ENCODE assay signal across 8 cellular contexts in genomic region chr5:177427211-177427822, GRCh38. TPM values are rescaled to one million over a fixed set of nuclear protein-coding genes. Genes with fewer than 3 reads are reported as not detected.
DNase-seq lines count a peak whose midpoint lies in the region; FAIRE-seq and TF ChIP-seq lines count a peak whose summit lies in the region.

No MANE protein-coding gene starts in this region.

- TF ChIP-seq RAD21 in H1 (IDR thresholded peaks at IDR 0.05 in 1 of 2, conservative IDR thresholded peaks at IDR 0.05 in 1 of 2; ENCODE audit: low read depth in 2 of 2, low read length in 2 of 2), result no peak

- peak overlapping the region; percentile 41 for H4K91ac ChIP-seq in H1 (replicated peaks; ENCODE audit: insufficient read length, low read length)

- no peak overlapping the region for H3K14ac ChIP-seq in H1 (ENCODE audit: insufficient read length)

- peaks cover 25% of the 10 kb centered on the region for H3K4me1 ChIP-seq in NT2/D1 (ENCODE audit: insufficient read depth, insufficient read length)
- H3K4me1 ChIP-seq in H1 (replicated peaks in 1 of 4; ENCODE audit: control insufficient read depth in 3 of 4, insufficient read depth in 4 of 4, low read length in 3 of 4), result peaks cover 4 to 14% (median 9%) of the 10 kb centered on the region in 4 experiments; a peak in 6 of 7 replicates
- H3K4me1 ChIP-seq in neural progenitor cell, result peaks cover 9% of the 10 kb centered on the region

- H2AFZ ChIP-seq in H1 (ENCODE audit: low read length) (no peak overlapping the region), neural progenitor cell (replicated peaks) (no peak overlapping the region)

- no peak for TF ChIP-seq EP300 in H1 (IDR thresholded peaks at IDR 0.05; ENCODE audit: borderline replicate concordance in 1 of 2, low read depth in 2 of 2, low read length in 2 of 2)

- no peak overlapping the region for H4K5ac ChIP-seq in H1 (ENCODE audit: insufficient read length, low read depth, low read length)

- no peak overlapping the region for H2BK120ac ChIP-seq in H1 (replicated peaks; ENCODE audit: low read depth, low read length)

- peaks cover 13% of the 10 kb centered on the region for H3K27me3 Mint-ChIP-seq in neural progenitor cell (ENCODE audit: insufficient read depth, low read depth)

- H3K4me2 ChIP-seq in H1 (ENCODE audit: insufficient read depth in 1 of 2, low read depth in 2 of 2, low read length in 2 of 2) (peak overlapping the region; percentile 70 to 94), neural progenitor cell (peak overlapping the region; percentile 90)

- peak overlapping the region; percentile 81 for H2BK15ac ChIP-seq in H1 (ENCODE audit: low read length)

- peaks cover 2% of the 10 kb centered on the region for H3K36me3 Mint-ChIP-seq in neural progenitor cell

- peak overlapping the region; percentile 84; the same call in 1 of the 2 replicates for H2BK12ac ChIP-seq in H1 (ENCODE audit: low read depth, low read length)

- H3K9ac ChIP-seq in NT2/D1 (ENCODE audit: insufficient read length, low read depth) (peak overlapping the region; percentile 97), H1 (replicated peaks in 1 of 4; ENCODE audit: extremely low read depth in 1 of 4, low read depth in 3 of 4, low read length in 3 of 4) (peak overlapping the region; percentile 67 to 98 (median 92)), neural progenitor cell (peak overlapping the region; percentile 87)

- peak overlapping the region; percentile 93 for H3K4me3 Mint-ChIP-seq in neural progenitor cell

- peak overlapping the region; percentile 7 for H4K8ac ChIP-seq in H1 (ENCODE audit: extremely low read depth, insufficient read depth, low read length)

- peaks cover 12% of the 10 kb centered on the region for H3F3A ChIP-seq in neural progenitor cell (ENCODE audit: low read depth)

- H3K4me1 Mint-ChIP-seq in neural progenitor cell, result peaks cover 28% of the 10 kb centered on the region

- no peak; a peak in 1 of 3 replicates for TF ChIP-seq POLR2A in H1 (IDR thresholded peaks at IDR 0.05; ENCODE audit: control extremely low read depth in 1 of 2, low read depth in 2 of 2, low read length in 2 of 2)

- peaks cover 34% of the 10 kb centered on the region for H3K36me3 ChIP-seq in NT2/D1 (ENCODE audit: insufficient read depth, insufficient read length, low read length)
- H3K36me3 ChIP-seq in H1 (ENCODE audit: control insufficient read depth in 2 of 4, insufficient read depth in 4 of 4, low read length in 3 of 4), result peaks cover 0 to 12% (median 8%) of the 10 kb centered on the region in 4 experiments; a peak in 4 of 8 replicates
- no peaks in the 10 kb centered on the region for H3K36me3 ChIP-seq in neural progenitor cell

- DNase-seq in GM12864 (ENCODE audit: low read depth) (no peak), NT2/D1 (ENCODE audit: low read depth, low spot score) (no peak), H1 (ENCODE audit: low read depth in 1 of 2, low spot score in 2 of 2) (no peak), neural progenitor cell (ENCODE audit: low spot score) (peak; percentile 30), NCI-H226 (no peak), GM03348 (ENCODE audit: low spot score) (no peak), D721Med (ENCODE audit: insufficient read length, low spot score) (no peak)
- no peak for DNase-seq in central memory CD4-positive, alpha-beta T cell

- H3K56ac ChIP-seq in H1 (replicated peaks; ENCODE audit: insufficient read length, low read depth, low read length), result no peak overlapping the region

- POLR2A ChIA-PET in H1 (lab: Charles Lee; ENCODE audit: partially characterized antibody), result interaction anchor here (0.5 to 24.2 kb wide), 16 partner anchors 10 to 107 kb away, joined by 3 to 460 read pairs (median 5); partner anchors contain the start of genes DDX41, LMAN2, PDLIM7 and PRR7

- H3K27me3 ChIP-seq in NT2/D1 (ENCODE audit: insufficient read depth, insufficient read length), result no peaks in the 10 kb centered on the region
- H3K27me3 ChIP-seq in H1 (replicated peaks in 1 of 4; ENCODE audit: control insufficient read depth in 3 of 4, extremely low read depth in 1 of 4, insufficient read depth in 3 of 4, low read length in 3 of 4), result no peaks in the 10 kb centered on the region
- H3K27me3 ChIP-seq in neural progenitor cell, result no peaks in the 10 kb centered on the region

- peaks cover 0 to 26% of the 10 kb centered on the region in 2 experiments; a peak in 2 of 4 replicates for H3K79me2 ChIP-seq in H1 (ENCODE audit: control insufficient read depth in 1 of 2, insufficient read depth in 2 of 2, low read length in 2 of 2)
- peaks cover 32% of the 10 kb centered on the region for H3K79me2 ChIP-seq in neural progenitor cell (ENCODE audit: low read depth)

- 38% methylated on average over 10 of the region's 11 CpGs; no CpG with 5 or more reads in 1 of the 2 experiments for WGBS in H1 (ENCODE audit: extremely low coverage in 1 of 2, insufficient coverage in 1 of 2, insufficient read length in 1 of 2, insufficient replicate concordance in 2 of 2, low coverage in 1 of 2, low lambda C conversion rate in 2 of 2, missing lambda C conversion rate in 1 of 2), 2 experiments

- peak overlapping the region; percentile 24; the same call in 1 of the 2 replicates for H3K18ac ChIP-seq in H1 (ENCODE audit: extremely low read depth, low read length)

- H2AK5ac ChIP-seq in H1 (ENCODE audit: low read depth, low read length), result no peak overlapping the region

- CTCF ChIA-PET in H1 (lab: Charles Lee; ENCODE audit: partially characterized antibody), result interaction anchor here (0.8 to 7.1 kb wide), 15 partner anchors 10 to 117 kb away, joined by 3 to 57 read pairs (median 5); partner anchors contain the start of gene PFN3

- peak overlapping the region; percentile 64 for H3K4ac ChIP-seq in H1 (replicated peaks; ENCODE audit: insufficient read length, low read depth, low read length)

- peaks cover 15 to 21% of the 10 kb centered on the region in 2 experiments for H4K20me1 ChIP-seq in H1 (replicated peaks in 1 of 2; ENCODE audit: control insufficient read depth in 1 of 2, insufficient read depth in 2 of 2, low read length in 2 of 2)
- peaks cover 31% of the 10 kb centered on the region for H4K20me1 ChIP-seq in neural progenitor cell (ENCODE audit: low read depth)

- no peak overlapping the region; the same call in 1 of the 2 replicates for H2BK5ac ChIP-seq in H1 (ENCODE audit: low read depth, low read length)

- H3K9me3 ChIP-seq in NT2/D1 (ENCODE audit: insufficient read depth, low read length) (no peaks in the 10 kb centered on the region), H1 (ENCODE audit: insufficient read depth in 2 of 2, low read depth in 1 of 2, low read length in 1 of 2) (no peaks in the 10 kb centered on the region), neural progenitor cell (ENCODE audit: low read depth) (no peaks in the 10 kb centered on the region)

- H3K9me3 Mint-ChIP-seq in neural progenitor cell, result no peaks in the 10 kb centered on the region

- TF ChIP-seq CTCF in GM12864 (IDR thresholded peaks at IDR 0.05; ENCODE audit: low read depth, low read length, missing control alignments) (no peak), H1 (IDR thresholded peaks at IDR 0.05; ENCODE audit: control extremely low read depth in 1 of 3, insufficient read depth in 1 of 3, low read depth in 1 of 3, low read length in 3 of 3) (no peak), neural progenitor cell (IDR thresholded peaks at IDR 0.05) (no peak), D721Med (IDR thresholded peaks at IDR 0.05; ENCODE audit: insufficient read depth, missing control alignments) (no peak)

- peaks cover 16% of the 10 kb centered on the region for H3K79me1 ChIP-seq in H1 (ENCODE audit: low read depth, low read length)

- H2BK20ac ChIP-seq in H1 (ENCODE audit: low read length), result no peak overlapping the region

- no peak overlapping the region for H3K23ac ChIP-seq in H1 (ENCODE audit: insufficient read length)

- peaks cover 10% of the 10 kb centered on the region for H3K23me2 ChIP-seq in H1 (ENCODE audit: low read depth, low read length)

- peak overlapping the region; percentile 79 for H3K27ac Mint-ChIP-seq in neural progenitor cell

- peak overlapping the region; percentile 88 for H3K27ac ChIP-seq in H1 (ENCODE audit: low read depth, low read length)
- H3K27ac ChIP-seq in neural progenitor cell, result no peak overlapping the region

- FAIRE-seq in H1 (lab: Jason Lieb, UNC), result no peak
- no peak for FAIRE-seq in D721Med (lab: Jason Lieb, UNC)

- H3K4me3 ChIP-seq in GM12864 (ENCODE audit: low read depth, low read length), result peak overlapping the region; percentile 71
- peak overlapping the region; percentile 90 for H3K4me3 ChIP-seq in NT2/D1 (ENCODE audit: insufficient read length, low read depth)
- peak overlapping the region; percentile 55 to 95 (median 80) for H3K4me3 ChIP-seq in H1 (ENCODE audit: extremely low read depth in 1 of 4, insufficient read depth in 2 of 4, low read depth in 3 of 4, low read length in 4 of 4)
- H3K4me3 ChIP-seq in neural progenitor cell, result peak overlapping the region; percentile 95

RNA-seq across cellular contexts. Expression of gene GRK6, which starts 0.8 kb away (rescaled TPM):
- 52.0 and 57.8 TPM in 2 replicates for total RNA-seq in H1 (2021; fragmentation: NEBNext Ultra II Directional; extraction: Animal tissue kit (Norgen Biotek cat#: 25700))
- polyA plus RNA-seq in H1 (2011; rRNA removed), result 31.8 and 50.8 TPM in 2 replicates
- polyA plus RNA-seq in H1 (2011; cell fraction: cytosol; rRNA removed), result 43.3 TPM
- 53.8 TPM for polyA plus RNA-seq in H1 (2011; cell fraction: nucleus; rRNA removed)
- 32.8 to 46.4 TPM (median 42.2 TPM) in 4 replicates for polyA plus RNA-seq in H1 (2012, experiment 1 of 2)
- polyA plus RNA-seq in H1 (2012, experiment 2 of 2), result 38.4 TPM
- 23.7 TPM for polyA plus RNA-seq in H1 (2013, experiment 1 of 2)
- polyA plus RNA-seq in H1 (2013, experiment 2 of 2), result 24.5 TPM
- polyA minus RNA-seq in H1 (2011; rRNA and poly(A)+ RNA removed), result 21.9 and 25.8 TPM in 2 replicates
- polyA minus RNA-seq in H1 (2011; cell fraction: cytosol; rRNA and poly(A)+ RNA removed), result 27.7 TPM
- 39.0 TPM for polyA minus RNA-seq in H1 (2011; cell fraction: nucleus; rRNA and poly(A)+ RNA removed)
- 24.0 and 50.6 TPM in 2 replicates for total RNA-seq in neural progenitor cell (ENCODE audit: low replicate concordance)

RNA-seq across cellular contexts. Expression of gene F12, which starts 18.0 kb away (rescaled TPM):
- 5.4 and 6.5 TPM in 2 replicates for total RNA-seq in H1 (2021; fragmentation: NEBNext Ultra II Directional; extraction: Animal tissue kit (Norgen Biotek cat#: 25700))
- polyA plus RNA-seq in H1 (2011; rRNA removed), result 7.8 and 12.0 TPM in 2 replicates
- 6.0 TPM for polyA plus RNA-seq in H1 (2011; cell fraction: cytosol; rRNA removed)
- polyA plus RNA-seq in H1 (2011; cell fraction: nucleus; rRNA removed), result 5.0 TPM
- polyA plus RNA-seq in H1 (2012, experiment 1 of 2), result 3.5 to 7.1 TPM (median 4.9 TPM) in 4 replicates
- polyA plus RNA-seq in H1 (2012, experiment 2 of 2), result 3.5 TPM
- 2.6 TPM for polyA plus RNA-seq in H1 (2013, experiment 1 of 2)
- polyA plus RNA-seq in H1 (2013, experiment 2 of 2), result 3.1 TPM
- polyA minus RNA-seq in H1 (2011; rRNA and poly(A)+ RNA removed), result 0.85 and 0.88 TPM in 2 replicates
- 2.3 TPM for polyA minus RNA-seq in H1 (2011; cell fraction: cytosol; rRNA and poly(A)+ RNA removed)
- 2.7 TPM for polyA minus RNA-seq in H1 (2011; cell fraction: nucleus; rRNA and poly(A)+ RNA removed)
- total RNA-seq in neural progenitor cell (ENCODE audit: low replicate concordance), result 2.0 TPM in 1 of 2 replicates, not detected in the other

RNA-seq across cellular contexts. Expression of gene PRR7, which starts 19.3 kb away (rescaled TPM):
- 8.0 and 8.6 TPM in 2 replicates for total RNA-seq in H1 (2021; fragmentation: NEBNext Ultra II Directional; extraction: Animal tissue kit (Norgen Biotek cat#: 25700))
- polyA plus RNA-seq in H1 (2011; rRNA removed), result 11.8 and 23.1 TPM in 2 replicates
- polyA plus RNA-seq in H1 (2011; cell fraction: cytosol; rRNA removed), result 11.7 TPM
- polyA plus RNA-seq in H1 (2011; cell fraction: nucleus; rRNA removed), result 12.5 TPM
- 0.79 to 4.9 TPM (median 4.9 TPM) in 4 replicates for polyA plus RNA-seq in H1 (2012, experiment 1 of 2)
- 2.8 TPM for polyA plus RNA-seq in H1 (2012, experiment 2 of 2)
- 5.2 TPM for polyA plus RNA-seq in H1 (2013, experiment 1 of 2)
- 4.9 TPM for polyA plus RNA-seq in H1 (2013, experiment 2 of 2)
- polyA minus RNA-seq in H1 (2011; rRNA and poly(A)+ RNA removed), result 0.12 and 0.13 TPM in 2 replicates
- polyA minus RNA-seq in H1 (2011; cell fraction: cytosol; rRNA and poly(A)+ RNA removed), result 5.2 TPM
- polyA minus RNA-seq in H1 (2011; cell fraction: nucleus; rRNA and poly(A)+ RNA removed), result 7.5 TPM
- total RNA-seq in neural progenitor cell (ENCODE audit: low replicate concordance), result 4.5 and 31.7 TPM in 2 replicates

RNA-seq across cellular contexts. Expression of gene PFN3, which starts 26.9 kb away (rescaled TPM):
- not detected in 2 replicates for total RNA-seq in H1 (2021; fragmentation: NEBNext Ultra II Directional; extraction: Animal tissue kit (Norgen Biotek cat#: 25700))
- polyA plus RNA-seq in H1 (2011; rRNA removed), result not detected in 2 replicates
- not detected for polyA plus RNA-seq in H1 (2011; cell fraction: cytosol; rRNA removed)
- not detected for polyA plus RNA-seq in H1 (2011; cell fraction: nucleus; rRNA removed)
- not detected in 4 replicates for polyA plus RNA-seq in H1 (2012, experiment 1 of 2)
- not detected for polyA plus RNA-seq in H1 (2012, experiment 2 of 2)
- not detected for polyA plus RNA-seq in H1 (2013, experiment 1 of 2)
- polyA plus RNA-seq in H1 (2013, experiment 2 of 2), result not detected
- not detected in 2 replicates for polyA minus RNA-seq in H1 (2011; rRNA and poly(A)+ RNA removed)
- polyA minus RNA-seq in H1 (2011; cell fraction: cytosol; rRNA and poly(A)+ RNA removed), result not detected
- polyA minus RNA-seq in H1 (2011; cell fraction: nucleus; rRNA and poly(A)+ RNA removed), result not detected
- not detected in 2 replicates for total RNA-seq in neural progenitor cell (ENCODE audit: low replicate concordance)

RNA-seq across cellular contexts. Expression of gene SLC34A1, which starts 43.1 kb away (rescaled TPM):
- total RNA-seq in H1 (2021; fragmentation: NEBNext Ultra II Directional; extraction: Animal tissue kit (Norgen Biotek cat#: 25700)), result not detected in 2 replicates
- not detected in 2 replicates for polyA plus RNA-seq in H1 (2011; rRNA removed)
- not detected for polyA plus RNA-seq in H1 (2011; cell fraction: cytosol; rRNA removed)
- polyA plus RNA-seq in H1 (2011; cell fraction: nucleus; rRNA removed), result not detected
- not detected in 4 replicates for polyA plus RNA-seq in H1 (2012, experiment 1 of 2)
- not detected for polyA plus RNA-seq in H1 (2012, experiment 2 of 2)
- not detected for polyA plus RNA-seq in H1 (2013, experiment 1 of 2)
- not detected for polyA plus RNA-seq in H1 (2013, experiment 2 of 2)
- not detected in 2 replicates for polyA minus RNA-seq in H1 (2011; rRNA and poly(A)+ RNA removed)
- polyA minus RNA-seq in H1 (2011; cell fraction: cytosol; rRNA and poly(A)+ RNA removed), result not detected
- polyA minus RNA-seq in H1 (2011; cell fraction: nucleus; rRNA and poly(A)+ RNA removed), result not detected
- not detected in 2 replicates for total RNA-seq in neural progenitor cell (ENCODE audit: low replicate concordance)
